Comparison of ENCODE assay signal across 8 cellular contexts in the genomic region with DNA sequence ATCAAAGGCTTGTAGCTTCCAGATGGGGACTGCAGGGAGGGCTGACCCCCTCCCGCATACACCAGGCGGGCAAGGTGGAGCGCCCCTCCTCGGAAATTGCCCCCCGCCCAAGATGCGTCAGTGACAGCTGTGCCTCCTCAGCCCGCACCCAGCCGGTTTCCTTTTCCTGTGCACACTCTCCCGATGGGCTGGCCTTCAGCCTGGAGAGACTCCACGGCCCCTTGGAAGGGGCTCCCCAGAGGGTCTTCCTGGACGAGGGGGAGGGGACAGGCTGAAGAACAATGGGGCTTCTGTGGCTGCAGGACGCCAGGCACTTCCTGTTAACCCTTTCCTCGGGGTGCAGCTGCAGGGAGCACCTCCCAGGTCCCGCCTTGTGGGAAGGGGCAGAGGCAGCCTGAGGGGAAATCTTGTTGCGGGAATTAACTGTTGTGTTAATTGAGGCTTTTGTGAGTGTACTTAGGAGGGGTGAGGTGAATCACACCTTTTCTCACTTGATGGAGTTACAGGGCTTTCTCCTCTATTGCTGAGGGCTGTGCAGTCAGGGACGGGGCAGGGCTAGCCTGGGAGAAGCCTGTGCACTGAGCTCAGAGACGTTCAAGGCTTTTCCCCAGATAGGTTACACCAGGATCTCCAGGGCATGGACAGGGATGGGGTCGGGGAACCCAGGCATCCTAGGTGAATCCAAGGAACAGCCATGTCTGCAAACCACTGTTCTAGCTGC. TPM values are rescaled to one million over a fixed set of nuclear protein-coding genes. Genes with fewer than 3 reads are reported as not detected.
DNase-seq lines count a peak whose midpoint lies in the region; ATAC-seq and TF ChIP-seq lines count a peak whose summit lies in the region.

No MANE protein-coding gene starts in this region.

- peak overlapping the region; percentile 96 for H3K27ac Mint-ChIP-seq in CD8-positive, alpha-beta T cell

- no peaks in the 10 kb centered on the region for H3K9me3 ChIP-seq in CD8-positive, alpha-beta T cell (ENCODE audit: low read length)
- H3K9me3 ChIP-seq in breast epithelium (no peaks in the 10 kb centered on the region), spleen (no peaks in the 10 kb centered on the region)

- H3K9me3 Mint-ChIP-seq in CD8-positive, alpha-beta T cell, result no peaks in the 10 kb centered on the region

- CTCF ChIA-PET in CD8-positive, alpha-beta T cell (lab: Charles Lee), result interaction anchor here (0.7 to 11.9 kb wide), 7 partner anchors 9 to 52 kb away, joined by 3 to 118 read pairs (median 5); no protein-coding TSS in a partner anchor

- H3K4me3 Mint-ChIP-seq in CD8-positive, alpha-beta T cell, result peak overlapping the region; percentile 73

- no peaks in the 10 kb centered on the region for H3K36me3 ChIP-seq in CD8-positive, alpha-beta T cell (ENCODE audit: insufficient read depth, low read length)
- H3K36me3 ChIP-seq in breast epithelium, result no peaks in the 10 kb centered on the region
- H3K36me3 ChIP-seq in spleen, result no peaks in the 10 kb centered on the region

- no peaks in the 10 kb centered on the region for H3K27me3 ChIP-seq in CD8-positive, alpha-beta T cell (ENCODE audit: insufficient read depth, low read length)
- H3K27me3 ChIP-seq in breast epithelium, result no peaks in the 10 kb centered on the region
- no peaks in the 10 kb centered on the region for H3K27me3 ChIP-seq in spleen (replicated peaks in 1 of 7)

- peaks cover 72% of the 10 kb centered on the region for H3K4me1 Mint-ChIP-seq in CD8-positive, alpha-beta T cell (ENCODE audit: low read depth)

- TF ChIP-seq CTCF in CD8-positive, alpha-beta T cell (IDR thresholded peaks at IDR 0.05), result no peak
- TF ChIP-seq CTCF in breast epithelium (IDR thresholded peaks at IDR 0.05) (no peak), spleen (IDR thresholded peaks at IDR 0.05 in 8 of 11, conservative IDR thresholded peaks at IDR 0.05 in 3 of 11) (no peak)

- H3K4me3 ChIP-seq in CD8-positive, alpha-beta T cell (ENCODE audit: low read depth, low read length), result peak overlapping the region; percentile 58
- peak overlapping the region; percentile 51 for H3K4me3 ChIP-seq in Jurkat, Clone E6-1 (ENCODE audit: low read length)
- H3K4me3 ChIP-seq in breast epithelium, result peak overlapping the region; percentile 38 to 66 (median 52)
- peak overlapping the region in 5 of 8 donors; percentile 9 to 69 (median 42) for H3K4me3 ChIP-seq in spleen

- no peak for ATAC-seq in CD8-positive, alpha-beta T cell
- ATAC-seq in SK-N-SH treated with all-trans-retinoic acid at 6 μM for 48 hours (peak; percentile 6), GM21723 (IDR thresholded peaks at IDR 0.05; ENCODE audit: unreplicated experiment) (no peak)

- WGBS in spleen, 5 donors, result 4 to 9% (median 6%) methylated on average over 13 to 18 of the region's 18 CpGs

- peak in 6 of 7 experiments; percentile 12 to 58 (median 48) for DNase-seq in CD8-positive, alpha-beta T cell
- DNase-seq in Jurkat, Clone E6-1 (ENCODE audit: low read depth, low spot score), result peak; percentile 71
- DNase-seq in breast epithelium (ENCODE audit: low spot score in 2 of 2) (peak; percentile 64 to 65), iris pigment epithelial cell (ENCODE audit: low read depth) (peak; percentile 18), spleen (peak; percentile 86), posterior vena cava (ENCODE audit: low spot score) (no peak)

- H3K4me1 ChIP-seq in CD8-positive, alpha-beta T cell (ENCODE audit: insufficient read depth, low read length), result peaks cover 82% of the 10 kb centered on the region
- H3K4me1 ChIP-seq in breast epithelium (peaks cover 7 to 33% of the 10 kb centered on the region in 2 donors), spleen (peaks cover 72 to 100% (median 90%) of the 10 kb centered on the region in 6 donors)

- POLR2A ChIA-PET in CD8-positive, alpha-beta T cell (lab: Charles Lee), result interaction anchor here (1.1 to 10.1 kb wide), 5 partner anchors 9 to 47 kb away, joined by 3 to 246 read pairs (median 8); a partner anchor contains a TSS

- H3K36me3 Mint-ChIP-seq in CD8-positive, alpha-beta T cell, result no peaks in the 10 kb centered on the region

- no peaks in the 10 kb centered on the region for H3K27me3 Mint-ChIP-seq in CD8-positive, alpha-beta T cell (ENCODE audit: low read depth)

- TF ChIP-seq POLR2A in breast epithelium (IDR thresholded peaks at IDR 0.05) (no peak), spleen (IDR thresholded peaks at IDR 0.05) (no peak)

- peak overlapping the region; percentile 47 for H3K27ac ChIP-seq in CD8-positive, alpha-beta T cell (ENCODE audit: low read depth, low read length)
- H3K27ac ChIP-seq in breast epithelium, result peak overlapping the region; percentile 95 to 99
- peak overlapping the region; percentile 88 to 97 (median 94) for H3K27ac ChIP-seq in spleen

- intact Hi-C loops in CD8-positive, alpha-beta T cell (cut with DNase I, micrococcal nuclease), result loop anchor here in 1 of 2 experiments (5.0 kb wide), 1 partner anchor 382 kb away; no protein-coding TSS in a partner anchor
- intact Hi-C loops in breast epithelium (cut with DNase I; ENCODE audit: low total_unique reads), result no loop called here
- intact Hi-C loops in spleen (cut with DNase I; ENCODE audit: low total_unique reads), result no loop called here
- intact Hi-C loops in posterior vena cava (cut with DNase I), result no loop called here

TF ChIP-seq in SK-N-SH treated with all-trans-retinoic acid at 6 μM for 48 hours, 23 proteins besides CTCF, POLR2A, EP300 and RAD21 (continues in another document):
- TF ChIP-seq ZFP3 (CRISPR knock-in tag; IDR thresholded peaks at IDR 0.05), result 0 out of 2 replicates have a peak, but pooled peaks have one; percentile 21
- TF ChIP-seq, protein P1, sequence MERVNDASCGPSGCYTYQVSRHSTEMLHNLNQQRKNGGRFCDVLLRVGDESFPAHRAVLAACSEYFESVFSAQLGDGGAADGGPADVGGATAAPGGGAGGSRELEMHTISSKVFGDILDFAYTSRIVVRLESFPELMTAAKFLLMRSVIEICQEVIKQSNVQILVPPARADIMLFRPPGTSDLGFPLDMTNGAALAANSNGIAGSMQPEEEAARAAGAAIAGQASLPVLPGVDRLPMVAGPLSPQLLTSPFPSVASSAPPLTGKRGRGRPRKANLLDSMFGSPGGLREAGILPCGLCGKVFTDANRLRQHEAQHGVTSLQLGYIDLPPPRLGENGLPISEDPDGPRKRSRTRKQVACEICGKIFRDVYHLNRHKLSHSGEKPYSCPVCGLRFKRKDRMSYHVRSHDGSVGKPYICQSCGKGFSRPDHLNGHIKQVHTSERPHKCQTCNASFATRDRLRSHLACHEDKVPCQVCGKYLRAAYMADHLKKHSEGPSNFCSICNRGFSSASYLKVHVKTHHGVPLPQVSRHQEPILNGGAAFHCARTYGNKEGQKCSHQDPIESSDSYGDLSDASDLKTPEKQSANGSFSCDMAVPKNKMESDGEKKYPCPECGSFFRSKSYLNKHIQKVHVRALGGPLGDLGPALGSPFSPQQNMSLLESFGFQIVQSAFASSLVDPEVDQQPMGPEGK (CRISPR knock-in tag; IDR thresholded peaks at IDR 0.05; ENCODE audit: borderline replicate concordance), result peak; percentile 41; the same call in 1 of the 2 replicates
- no peak for TF ChIP-seq RARB (CRISPR knock-in tag; IDR thresholded peaks at IDR 0.05)
- TF ChIP-seq, protein P2, sequence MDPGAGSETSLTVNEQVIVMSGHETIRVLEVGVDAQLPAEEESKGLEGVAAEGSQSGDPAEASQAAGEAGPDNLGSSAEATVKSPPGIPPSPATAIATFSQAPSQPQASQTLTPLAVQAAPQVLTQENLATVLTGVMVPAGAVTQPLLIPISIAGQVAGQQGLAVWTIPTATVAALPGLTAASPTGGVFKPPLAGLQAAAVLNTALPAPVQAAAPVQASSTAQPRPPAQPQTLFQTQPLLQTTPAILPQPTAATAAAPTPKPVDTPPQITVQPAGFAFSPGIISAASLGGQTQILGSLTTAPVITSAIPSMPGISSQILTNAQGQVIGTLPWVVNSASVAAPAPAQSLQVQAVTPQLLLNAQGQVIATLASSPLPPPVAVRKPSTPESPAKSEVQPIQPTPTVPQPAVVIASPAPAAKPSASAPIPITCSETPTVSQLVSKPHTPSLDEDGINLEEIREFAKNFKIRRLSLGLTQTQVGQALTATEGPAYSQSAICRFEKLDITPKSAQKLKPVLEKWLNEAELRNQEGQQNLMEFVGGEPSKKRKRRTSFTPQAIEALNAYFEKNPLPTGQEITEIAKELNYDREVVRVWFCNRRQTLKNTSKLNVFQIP (CRISPR knock-in tag; IDR thresholded peaks at IDR 0.05; ENCODE audit: borderline replicate concordance, low read depth), result no peak
- no peak for TF ChIP-seq TOX (CRISPR knock-in tag; IDR thresholded peaks at IDR 0.05; ENCODE audit: borderline replicate concordance)
- peak; percentile 59 for TF ChIP-seq TCF4 (CRISPR knock-in tag; IDR thresholded peaks at IDR 0.05; ENCODE audit: borderline replicate concordance)
- TF ChIP-seq ISL1 (CRISPR knock-in tag; IDR thresholded peaks at IDR 0.05), result 0 out of 2 replicates have a peak, but pooled peaks have one; percentile 4
- TF ChIP-seq ESRRG (CRISPR knock-in tag; IDR thresholded peaks at IDR 0.05), result no peak

RNA-seq across cellular contexts. Expression of a gene that starts 14.3 kb away (rescaled TPM):
- 100 to 1,000 TPM; 223 to 229 TPM for total RNA-seq in CD8-positive, alpha-beta T cell
- 52.0 TPM for polyA plus RNA-seq in Jurkat, Clone E6-1 (2012; ENCODE audit: insufficient read depth, insufficient read length)
- total RNA-seq in breast epithelium (100 to 1,000 TPM in 1 of 3 donors, 10 to 100 TPM in 2; 20.6 to 146 (median 79.6) TPM), spleen (100 to 1,000 TPM in 4 of 7 donors, 10 to 100 TPM in 3; 59.7 to 131 (median 104) TPM), posterior vena cava (100 to 1,000 TPM in 1 of 2 donors, 10 to 100 TPM in 1; 73.1 to 130 TPM)
- polyA plus RNA-seq in spleen, result 10 to 100 TPM; 56.7 to 92.2 (median 76.6) TPM

RNA-seq across cellular contexts. Expression of a gene that starts 14.4 kb away (rescaled TPM):
- total RNA-seq in CD8-positive, alpha-beta T cell, result 10 to 100 TPM; 35.7 to 37.5 TPM
- 137 TPM for polyA plus RNA-seq in Jurkat, Clone E6-1 (2012; ENCODE audit: insufficient read depth, insufficient read length)
- total RNA-seq in breast epithelium (10 to 100 TPM; 74.6 to 78.3 (median 75.2) TPM), spleen (10 to 100 TPM; 43.8 to 89.5 (median 55.8) TPM), posterior vena cava (10 to 100 TPM; 31.4 to 39.0 TPM)
- polyA plus RNA-seq in spleen, result 10 to 100 TPM; 78.3 to 98.0 (median 93.7) TPM

RNA-seq across cellular contexts. Expression of a gene that starts 46.5 kb away (rescaled TPM):
- total RNA-seq in CD8-positive, alpha-beta T cell, result 10 to 100 TPM; 16.8 to 20.8 TPM
- 24.0 TPM for polyA plus RNA-seq in Jurkat, Clone E6-1 (2012; ENCODE audit: insufficient read depth, insufficient read length)
- total RNA-seq in breast epithelium (10 to 100 TPM in 2 of 3 donors, 1 to 10 TPM in 1; 8.5 to 20.5 (median 19.7) TPM), spleen (10 to 100 TPM; 22.0 to 47.0 (median 37.7) TPM), posterior vena cava (10 to 100 TPM; 37.6 to 39.7 TPM)
- 10 to 100 TPM in 1 of 3 donors, 1 to 10 TPM in 2; 5.5 to 32.8 (median 7.1) TPM for polyA plus RNA-seq in spleen

RNA-seq across cellular contexts. Expression of a gene that starts 48.0 kb away (rescaled TPM):
- 10 to 100 TPM; 76.4 to 77.2 TPM for total RNA-seq in CD8-positive, alpha-beta T cell
- 52.9 TPM for polyA plus RNA-seq in Jurkat, Clone E6-1 (2012; ENCODE audit: insufficient read depth, insufficient read length)
- total RNA-seq in breast epithelium, result 10 to 100 TPM; 29.7 to 37.4 (median 31.7) TPM
- 10 to 100 TPM; 27.7 to 72.8 (median 37.5) TPM for total RNA-seq in spleen
- polyA plus RNA-seq in spleen, result 100 to 1,000 TPM in 2 of 3 donors, 10 to 100 TPM in 1; 76.2 to 109 (median 107) TPM
- total RNA-seq in posterior vena cava, result 10 to 100 TPM; 21.9 to 24.1 TPM

Comparison
In these comparisons a context has a peak if more than half of its experiments do, and no peak if none do; other contexts are left out.
1. H3K27ac ChIP-seq: peak in every context shown above with its lines; median percentile 97 in breast epithelium; 94 in spleen; 47 in CD8-positive, alpha-beta T cell.